11 cellular contexts compared by ENCODE assay signal in genomic region chr9:6218099-6218502, GRCh38. TPM values are rescaled to one million over a fixed set of nuclear protein-coding genes. Genes with fewer than 3 reads are reported as not detected.
DNase-seq lines count a peak whose midpoint lies in the region; ATAC-seq, FAIRE-seq and TF ChIP-seq lines count a peak whose summit lies in the region.
"Had no signal": no experiment of that assay in that cellular context is flagged by ENCODE, and none has a peak within 500 bp of the region (broad histone marks: within the 10 kb centered on the region; RNA-seq: fewer than 3 reads in every experiment).

No MANE protein-coding gene starts in this region.

- H3K4me1 Mint-ChIP-seq in astrocyte (ENCODE audit: low read depth, unreplicated experiment) = peaks cover 10% of the 10 kb centered on the region
- H3K4me1 Mint-ChIP-seq: activated CD4-positive, alpha-beta memory T cell treated with anti-CD3 and anti-CD28 coated beads, Interleukin-2, amount 10 ng/mL, durations not matched to agents 7 days and 5 days had no signal

- no peaks in the 10 kb centered on the region for H3K79me2 ChIP-seq in astrocyte (ENCODE audit: insufficient read depth, low read length)
- no peaks in the 10 kb centered on the region for H3K79me2 ChIP-seq in parathyroid adenoma

- H3K4me2 ChIP-seq in astrocyte (ENCODE audit: low read length) (peak overlapping the region; percentile 24), parathyroid adenoma (ENCODE audit: low read length) (no peak overlapping the region)

- H3K9ac ChIP-seq in astrocyte (ENCODE audit: low read length) (no peak overlapping the region), parathyroid adenoma (no peak overlapping the region)

- H3K27me3 ChIP-seq in astrocyte (ENCODE audit: insufficient read depth, low read length) (no peaks in the 10 kb centered on the region), gastroesophageal sphincter (no peaks in the 10 kb centered on the region), parathyroid adenoma (ENCODE audit: control insufficient read depth, insufficient read depth, low read length) (no peaks in the 10 kb centered on the region)

- H3K36me3 Mint-ChIP-seq in astrocyte (ENCODE audit: low read depth, unreplicated experiment) = no peaks in the 10 kb centered on the region

- TF ChIP-seq CTCF in AG10803 (conservative IDR thresholded peaks at IDR 0.05; ENCODE audit: low read length) (no peak), astrocyte (IDR thresholded peaks at IDR 0.05; ENCODE audit: insufficient read depth, low read depth, low read length) (no peak), gastroesophageal sphincter (IDR thresholded peaks at IDR 0.05) (no peak), parathyroid adenoma (IDR thresholded peaks at IDR 0.05) (no peak)

- no peaks in the 10 kb centered on the region for H3K36me3 ChIP-seq in astrocyte (ENCODE audit: insufficient read depth, low read length)
- no peaks in the 10 kb centered on the region for H3K36me3 ChIP-seq in gastroesophageal sphincter
- H3K36me3 ChIP-seq in parathyroid adenoma (ENCODE audit: control insufficient read depth, insufficient read depth, low read length) = no peaks in the 10 kb centered on the region

- no peaks in the 10 kb centered on the region for H3K27me3 Mint-ChIP-seq in astrocyte (ENCODE audit: low read depth, unreplicated experiment)

- no peak for TF ChIP-seq POLR2A in gastroesophageal sphincter (IDR thresholded peaks at IDR 0.05)

- H2AFZ ChIP-seq in astrocyte (ENCODE audit: low read depth, low read length) (no peak overlapping the region), parathyroid adenoma (no peak overlapping the region)

- no peak overlapping the region for H3K4me3 Mint-ChIP-seq in astrocyte (ENCODE audit: unreplicated experiment)
- H3K4me3 Mint-ChIP-seq: activated CD4-positive, alpha-beta memory T cell treated with anti-CD3 and anti-CD28 coated beads, Interleukin-2, amount 10 ng/mL, durations not matched to agents 7 days and 5 days had no signal

- H3K27ac ChIP-seq in astrocyte (ENCODE audit: low read depth, low read length) = no peak overlapping the region
- peak overlapping the region; percentile 78 to 87 (median 84) for H3K27ac ChIP-seq in gastroesophageal sphincter
- H3K27ac ChIP-seq in parathyroid adenoma = peak overlapping the region; percentile 42

- ATAC-seq in gastroesophageal sphincter = peak; percentile 85
- ATAC-seq in HG02885 (IDR thresholded peaks at IDR 0.05; ENCODE audit: poor library complexity, unreplicated experiment) = no peak
- no peak for ATAC-seq in GM19455 (IDR thresholded peaks at IDR 0.05; ENCODE audit: unreplicated experiment)
- no peak for ATAC-seq in HG03442 (IDR thresholded peaks at IDR 0.05; ENCODE audit: unreplicated experiment)

- H3K4me3 ChIP-seq in AG10803 (ENCODE audit: low read length) = peak overlapping the region; percentile 19
- no peak overlapping the region for H3K4me3 ChIP-seq in astrocyte (ENCODE audit: insufficient read depth, low read depth, low read length)
- H3K4me3 ChIP-seq in gastroesophageal sphincter = peak overlapping the region; percentile 50 to 63
- H3K4me3 ChIP-seq in parathyroid adenoma (ENCODE audit: low read depth, low read length) = no peak overlapping the region

- H3K9me3 ChIP-seq in astrocyte (ENCODE audit: insufficient read depth, low read depth, low read length) (no peaks in the 10 kb centered on the region), gastroesophageal sphincter (no peaks in the 10 kb centered on the region), parathyroid adenoma (ENCODE audit: control insufficient read depth, low read length) (no peaks in the 10 kb centered on the region)

- 0 to 7% methylated on average over 3 of the region's 3 CpGs for WGBS in gastroesophageal sphincter (ENCODE audit: low coverage in 1 of 2), 2 donors

- H3K4me1 ChIP-seq in astrocyte (ENCODE audit: insufficient read depth, low read length) = no peaks in the 10 kb centered on the region
- H3K4me1 ChIP-seq in gastroesophageal sphincter = peaks cover 12 to 70% (median 25%) of the 10 kb centered on the region in 3 donors
- no peaks in the 10 kb centered on the region for H3K4me1 ChIP-seq in parathyroid adenoma

- no peak overlapping the region for H3K27ac Mint-ChIP-seq in astrocyte (ENCODE audit: unreplicated experiment)
- H3K27ac Mint-ChIP-seq: activated CD4-positive, alpha-beta memory T cell treated with anti-CD3 and anti-CD28 coated beads, Interleukin-2, amount 10 ng/mL, durations not matched to agents 7 days and 5 days had no signal

- FAIRE-seq in astrocyte (lab: Jason Lieb, UNC) = peak; percentile 9
- FAIRE-seq: GM12892 had no signal

- no peaks in the 10 kb centered on the region for H4K20me1 ChIP-seq in astrocyte (ENCODE audit: insufficient read depth, low read length)

- H3K9me3 Mint-ChIP-seq in astrocyte (ENCODE audit: unreplicated experiment) = no peaks in the 10 kb centered on the region
- H3K9me3 Mint-ChIP-seq: activated CD4-positive, alpha-beta memory T cell treated with anti-CD3 and anti-CD28 coated beads, Interleukin-2, amount 10 ng/mL, durations not matched to agents 7 days and 5 days had no signal

- DNase-seq in AG10803 (ENCODE audit: low read depth) = peak; percentile 69
- DNase-seq in astrocyte (ENCODE audit: low read depth) = peak; percentile 83
- no peak for DNase-seq in MV-4-11 (lab: John Stamatoyannopoulos, UW)
- DNase-seq: activated CD4-positive, alpha-beta memory T cell treated with anti-CD3 and anti-CD28 coated beads, Interleukin-2, amount 10 ng/mL, durations not matched to agents 7 days and 5 days; stimulated activated CD4-positive, alpha-beta T cell treated with anti-CD3 and anti-CD28 coated beads, Interleukin-4, amount 100 ng/mL, for 1 hour had no signal

- TF ChIP-seq EP300 in gastroesophageal sphincter (IDR thresholded peaks at IDR 0.05) = no peak

RNA-seq across cellular contexts. Expression of gene IL33, which starts 2.5 kb away (rescaled TPM):
- total RNA-seq in astrocyte (not detected in 2 replicates), gastroesophageal sphincter (100 to 1,000 TPM in 1 of 4 donors, 10 to 100 TPM in 3; 43.6 to 145 (median 77.8) TPM)
- total RNA-seq: activated CD4-positive, alpha-beta memory T cell treated with anti-CD3 and anti-CD28 coated beads, Interleukin-2, amount 10 ng/mL, durations not matched to agents 7 days and 5 days had no signal

Comparison
In these comparisons a context has a peak if more than half of its experiments do, and no peak if none do; other contexts are left out.
1. H3K4me3 ChIP-seq: peak in AG10803 (single experiment) and gastroesophageal sphincter (2 of 2); none in astrocyte (single experiment) and parathyroid adenoma (single experiment).
2. RNA of gene IL33, which starts 2.5 kb away (total RNA-seq): 43.6 to 145 TPM in gastroesophageal sphincter; not detected in astrocyte; every median in the first group is over 10 times any median in the second.